ENCODE assay signal across 11 cellular contexts in genomic region chr17:55286681-55287589, GRCh38. TPM values are rescaled to one million over a fixed set of nuclear protein-coding genes. Genes with fewer than 3 reads are reported as not detected.
DNase-seq lines count a peak whose midpoint lies in the region; ATAC-seq and TF ChIP-seq lines count a peak whose summit lies in the region.
"Had no signal": no experiment of that assay in that cellular context is flagged by ENCODE, and none has a peak within 500 bp of the region (broad histone marks: within the 10 kb centered on the region; RNA-seq: fewer than 3 reads in every experiment).

No MANE protein-coding gene starts in this region.

- H3K4me3 ChIP-seq in right atrium auricular region (no peak overlapping the region), stomach smooth muscle (ENCODE audit: low read length in 2 of 2) (peak overlapping the region in 1 of 2 donors; percentile 15)

- H3K27me3 ChIP-seq in right atrium auricular region (no peaks in the 10 kb centered on the region), stomach smooth muscle (ENCODE audit: control insufficient read depth in 1 of 2, insufficient read depth in 2 of 2, low read length in 2 of 2) (no peaks in the 10 kb centered on the region)

- ATAC-seq in HG03139 (IDR thresholded peaks at IDR 0.05; ENCODE audit: unreplicated experiment) (no peak), GM18861 (IDR thresholded peaks at IDR 0.05; ENCODE audit: unreplicated experiment) (no peak)
- ATAC-seq: activated CD8-positive, alpha-beta memory T cell treated with anti-CD3 and anti-CD28 coated beads, Interleukin-2, amount 10 ng/mL, durations not matched to agents 7 days and 5 days; natural killer cell; T-cell had no signal

- H3K9me3 ChIP-seq in right atrium auricular region = no peaks in the 10 kb centered on the region
- H3K9me3 ChIP-seq in stomach smooth muscle (ENCODE audit: control insufficient read depth in 2 of 2, low read length in 2 of 2) = no peaks in the 10 kb centered on the region

- H3K4me1 ChIP-seq in right atrium auricular region = peaks cover 0 to 78% of the 10 kb centered on the region in 2 donors
- peaks cover 66% of the 10 kb centered on the region for H3K4me1 ChIP-seq in stomach smooth muscle (ENCODE audit: control insufficient read depth, insufficient read depth, low read length)

- peak overlapping the region; percentile 51 to 71 for H3K9ac ChIP-seq in stomach smooth muscle (ENCODE audit: low read length in 2 of 2)

- no peak for TF ChIP-seq CTCF in right atrium auricular region (IDR thresholded peaks at IDR 0.05)

- peak overlapping the region; percentile 89 to 95 for H3K27ac ChIP-seq in right atrium auricular region
- peak overlapping the region; percentile 98 for H3K27ac ChIP-seq in stomach smooth muscle (ENCODE audit: low read length)

- DNase-seq in LoVo (ENCODE audit: low spot score) (peak; percentile 54), astrocyte of the hippocampus (ENCODE audit: low read depth, low spot score) (peak; percentile 45), right atrium auricular region (ENCODE audit: low spot score) (no peak), posterior vena cava (ENCODE audit: low spot score) (no peak), NCI-H146 (lab: John Stamatoyannopoulos, UW) (no peak)
- DNase-seq: activated CD8-positive, alpha-beta memory T cell treated with anti-CD3 and anti-CD28 coated beads, Interleukin-2, amount 10 ng/mL, durations not matched to agents 7 days and 5 days; natural killer cell; T-cell had no signal

- intact Hi-C loops in posterior vena cava (cut with DNase I) = no loop called here

- H3K36me3 ChIP-seq in right atrium auricular region = peaks cover 10% of the 10 kb centered on the region
- peaks cover 2 to 6% of the 10 kb centered on the region in 2 donors for H3K36me3 ChIP-seq in stomach smooth muscle (ENCODE audit: control insufficient read depth in 2 of 2, insufficient read depth in 2 of 2, low read length in 2 of 2)

RNA-seq across cellular contexts. Expression of gene HLF, which starts 22.2 kb away (rescaled TPM):
- total RNA-seq in right atrium auricular region = 10 to 100 TPM; 36.9 to 38.4 TPM
- 10 to 100 TPM in 1 of 2 donors, 1 to 10 TPM in 1; 6.6 to 15.7 TPM for total RNA-seq in posterior vena cava

Comparison
In these comparisons a context has a peak if more than half of its experiments do, and no peak if none do; other contexts are left out.
1. DNase-seq: peak in LoVo (single experiment) and astrocyte of the hippocampus (single experiment); none in right atrium auricular region (single experiment), posterior vena cava (single experiment) and NCI-H146 (single experiment).